ENCODE assay signal across 8 cellular contexts in genomic region chr5:55172937-55173695, GRCh38. TPM values are rescaled to one million over a fixed set of nuclear protein-coding genes. Genes with fewer than 3 reads are reported as not detected.
DNase-seq lines count a peak whose midpoint lies in the region; ATAC-seq and TF ChIP-seq lines count a peak whose summit lies in the region.

Gene CDC20B, minus strand, starts transcription at chr5:55173177. Its CDS starts 177 bp downstream, at chr5:55173000.

- H3K27ac ChIP-seq in HUES48 (ENCODE audit: low read depth, low read length) = no peak within 1 kb of the TSS
- no peak within 1 kb of the TSS for H3K27ac ChIP-seq in neural cell (ENCODE audit: low read length)

- no peaks in the 10 kb centered on the region for H3K36me3 Mint-ChIP-seq in activated T-cell treated with anti-CD3 and anti-CD28 coated beads, Interleukin-2, amount 50 U/mL, for 72 hours (ENCODE audit: insufficient read depth in 2 of 2)

- no peak within 1 kb of the TSS for H3K27ac Mint-ChIP-seq in activated T-cell treated with anti-CD3 and anti-CD28 coated beads, Interleukin-2, amount 50 U/mL, for 72 hours

- H3K27me3 Mint-ChIP-seq in activated T-cell treated with anti-CD3 and anti-CD28 coated beads, Interleukin-2, amount 50 U/mL, for 72 hours (ENCODE audit: low read depth) = peaks cover 80% of the 10 kb centered on the region

- TF ChIP-seq RAD21 in neural cell (conservative IDR thresholded peaks at IDR 0.05) = no peak

- no peak for TF ChIP-seq EP300 in neural cell (conservative IDR thresholded peaks at IDR 0.05; ENCODE audit: poor library complexity, severe bottlenecking)

- peak within 1 kb of the TSS; percentile 93 for H3K4me2 ChIP-seq in neural cell (ENCODE audit: low read length)

- H3K79me2 ChIP-seq in neural cell (replicated peaks; ENCODE audit: insufficient read depth, low read length) = no peaks in the 10 kb centered on the region

- H3K9ac ChIP-seq in HUES48 (ENCODE audit: low read depth, low read length) (no peak within 1 kb of the TSS), neural cell (ENCODE audit: low read length) (peak within 1 kb of the TSS; percentile 52)

- no peaks in the 10 kb centered on the region for H3K9me2 ChIP-seq in neural cell (ENCODE audit: insufficient read depth, low read length)

- no peak within 1 kb of the TSS for H2AFZ ChIP-seq in neural cell (ENCODE audit: low read depth, low read length)

- H3K4me3 ChIP-seq in HUES48 (ENCODE audit: low read depth, low read length) (peak within 1 kb of the TSS; percentile 65), neural cell (ENCODE audit: low read length) (peak within 1 kb of the TSS; percentile 78)

- no peaks in the 10 kb centered on the region for H4K20me1 ChIP-seq in neural cell (ENCODE audit: insufficient read depth)

- H3K9me3 ChIP-seq in HUES48 (ENCODE audit: control insufficient read depth, insufficient read depth, low read length) (no peaks in the 10 kb centered on the region), neural cell (ENCODE audit: low read length) (no peaks in the 10 kb centered on the region)

- DNase-seq in D341Med (ENCODE audit: low spot score) (peak; percentile 96), fibroblast of peridontal ligament (ENCODE audit: extremely low read depth) (peak; percentile 45)
- DNase-seq in activated T-cell treated with anti-CD3 and anti-CD28 coated beads, Interleukin-2, amount 50 U/mL, for 72 hours = peak; percentile 79 to 86
- DNase-seq in stimulated activated naive CD8-positive, alpha-beta T cell treated with anti-CD3 and anti-CD28 coated beads, Interleukin-15, Interleukin-2, amounts not matched to agents 100 U/mL and 50 U/mL, for 24 hours = peak; percentile 86

- no peaks in the 10 kb centered on the region for H3K9me3 Mint-ChIP-seq in activated T-cell treated with anti-CD3 and anti-CD28 coated beads, Interleukin-2, amount 50 U/mL, for 72 hours

- TF ChIP-seq CTCF in neural cell (IDR thresholded peaks at IDR 0.05; ENCODE audit: poor library complexity, severe bottlenecking) = no peak

- H3K4me3 Mint-ChIP-seq in activated T-cell treated with anti-CD3 and anti-CD28 coated beads, Interleukin-2, amount 50 U/mL, for 72 hours = peak within 1 kb of the TSS; percentile 87 to 94

- H3F3A ChIP-seq in neural cell (ENCODE audit: insufficient read depth, low read length, poor library complexity, severe bottlenecking) = no peaks in the 10 kb centered on the region

- H3K4me1 Mint-ChIP-seq in activated T-cell treated with anti-CD3 and anti-CD28 coated beads, Interleukin-2, amount 50 U/mL, for 72 hours (ENCODE audit: low read depth) = peaks cover 46% of the 10 kb centered on the region

- ATAC-seq in GM21526 (IDR thresholded peaks at IDR 0.05; ENCODE audit: low FRiP score, unreplicated experiment) = peak; percentile 77
- peak; percentile 89 to 91 for ATAC-seq in activated T-cell treated with anti-CD3 and anti-CD28 coated beads, Interleukin-2, amount 50 U/mL, for 72 hours (replicated peaks in 1 of 2)
- ATAC-seq in stimulated activated naive CD8-positive, alpha-beta T cell treated with anti-CD3 and anti-CD28 coated beads, Interleukin-15, Interleukin-2, amounts not matched to agents 100 U/mL and 50 U/mL, for 24 hours = peak; percentile 94

- H3K27me3 ChIP-seq in HUES48 (ENCODE audit: control insufficient read depth, insufficient read depth, low read length) (peaks cover 77% of the 10 kb centered on the region), neural cell (ENCODE audit: insufficient read depth, low read depth, low read length) (peaks cover 55% of the 10 kb centered on the region)

- H3K4me1 ChIP-seq in HUES48 (ENCODE audit: control insufficient read depth, insufficient read depth, low read length) = peaks cover 14% of the 10 kb centered on the region

- H3K36me3 ChIP-seq in HUES48 (ENCODE audit: control insufficient read depth, insufficient read depth, low read length) (no peaks in the 10 kb centered on the region), neural cell (ENCODE audit: insufficient read depth, low read length) (no peaks in the 10 kb centered on the region)

TF ChIP-seq in PFSK-1, 5 proteins besides CTCF, POLR2A, EP300 and RAD21:
- TF ChIP-seq TAF1 (IDR thresholded peaks at IDR 0.05; ENCODE audit: borderline replicate concordance, insufficient read depth, low read length) (no peak), POLR2AphosphoS5 (IDR thresholded peaks at IDR 0.05; ENCODE audit: low read depth, low read length) (no peak), SIN3A (IDR thresholded peaks at IDR 0.05; ENCODE audit: borderline replicate concordance, insufficient read depth, low read length) (peak; percentile 92; the same call in 1 of the 2 replicates), FOXP2 (optimal IDR thresholded peaks at IDR 0.05; ENCODE audit: borderline replicate concordance, extremely low read depth, extremely low read length, insufficient read depth) (peak; percentile 10)
TF ChIP-seq in PFSK-1: peak in this region for 2.

TF ChIP-seq in neural cell, 6 proteins besides CTCF, POLR2A, EP300 and RAD21:
- TF ChIP-seq POLR2AphosphoS5 (IDR thresholded peaks at IDR 0.05) (peak; percentile 38), SMC3 (conservative IDR thresholded peaks at IDR 0.05; ENCODE audit: poor library complexity) (no peak), EZH2 (IDR thresholded peaks at IDR 0.05; ENCODE audit: borderline replicate concordance, insufficient read depth, low read length, poor library complexity, severe bottlenecking) (no peak), MXI1 (conservative IDR thresholded peaks at IDR 0.05; ENCODE audit: poor library complexity, severe bottlenecking) (peak; percentile 42)

RNA-seq across cellular contexts. Expression of gene CDC20B, which starts in this region (rescaled TPM):
- not detected for polyA plus RNA-seq in PFSK-1 (2012; ENCODE audit: insufficient read length, low read depth)
- under 1 TPM; 0.07 to 0.10 TPM for total RNA-seq in activated T-cell treated with anti-CD3 and anti-CD28 coated beads, Interleukin-2, amount 50 U/mL, for 72 hours
- polyA plus RNA-seq in neural cell = 0.28 TPM in 1 of 2 replicates, not detected in the other
- not detected in 2 replicates for polyA minus RNA-seq in neural cell

Comparison
In these comparisons a context has a peak if more than half of its experiments do, and no peak if none do; other contexts are left out.
1. Peak in DNase-seq and ATAC-seq in activated T-cell treated with anti-CD3 and anti-CD28 coated beads, Interleukin-2, amount 50 U/mL, for 72 hours; RNA of the gene not detected or under 1 TPM.
2. DNase-seq: peak in every context shown above with its lines; median percentile 96 in D341Med; 86 in stimulated activated naive CD8-positive, alpha-beta T cell treated with anti-CD3 and anti-CD28 coated beads, Interleukin-15, Interleukin-2, amounts not matched to agents 100 U/mL and 50 U/mL, for 24 hours; 82 in activated T-cell treated with anti-CD3 and anti-CD28 coated beads, Interleukin-2, amount 50 U/mL, for 72 hours; 45 in fibroblast of peridontal ligament.